Comparison of ENCODE assay signal across 15 cellular contexts in the genomic region with DNA sequence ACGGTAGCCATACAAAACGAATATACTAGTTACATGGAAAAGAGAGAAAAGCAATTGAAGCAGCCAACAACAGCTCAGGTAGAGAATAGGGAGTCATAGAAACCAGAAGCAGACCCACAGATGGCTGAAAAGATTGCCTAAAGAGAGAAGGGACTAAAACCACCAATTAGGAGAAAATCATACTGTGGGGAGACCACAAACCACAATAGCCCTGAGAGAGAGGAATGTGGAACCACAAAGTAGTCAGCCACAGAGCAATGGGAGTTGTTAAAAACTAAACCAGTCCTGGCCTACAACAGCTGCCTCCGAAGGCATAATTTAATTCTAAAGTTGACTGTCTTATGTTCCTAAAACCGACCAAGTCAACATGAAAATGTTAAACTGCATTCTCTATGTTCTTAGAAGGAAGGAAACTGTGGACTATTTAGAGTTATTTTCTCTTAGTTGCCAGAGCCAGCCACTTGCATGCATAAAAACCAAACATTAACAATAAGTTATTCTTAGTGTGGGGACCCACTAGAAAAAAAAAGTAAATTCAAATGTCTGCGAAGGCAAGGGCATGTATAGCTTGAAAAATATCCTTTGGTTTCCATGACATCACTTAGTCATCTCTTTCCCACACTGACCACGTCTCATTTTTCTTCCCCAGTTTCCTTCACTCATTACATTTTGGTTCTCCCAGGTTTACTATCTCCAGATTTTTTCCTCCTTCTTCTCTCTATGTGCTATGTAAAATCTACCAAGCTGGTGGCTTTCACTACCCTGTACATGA.
DNase-seq lines count a peak whose midpoint lies in the region; TF ChIP-seq lines count a peak whose summit lies in the region.
"Had no signal": no experiment of that assay in that cellular context is flagged by ENCODE, and none has a peak within 500 bp of the region (broad histone marks: within the 10 kb centered on the region; RNA-seq: fewer than 3 reads in every experiment).

No MANE protein-coding gene starts in this region.

- 76% methylated on average over 6 of the region's 6 CpGs for WGBS in esophagus muscularis mucosa

- H3K4me1 ChIP-seq in esophagus muscularis mucosa (peaks cover 0 to 1% (median under 1%) of the 10 kb centered on the region in 4 donors), colonic mucosa (no peaks in the 10 kb centered on the region)

- TF ChIP-seq POLR2A in esophagus muscularis mucosa (IDR thresholded peaks at IDR 0.05; ENCODE audit: low read depth) = no peak

- no peak for TF ChIP-seq EP300 in esophagus muscularis mucosa (IDR thresholded peaks at IDR 0.05)

- H3K27me3 ChIP-seq in esophagus muscularis mucosa (no peaks in the 10 kb centered on the region), colonic mucosa (no peaks in the 10 kb centered on the region)

- DNase-seq in NOMO-1 (lab: John Stamatoyannopoulos, UW; ENCODE audit: unreplicated experiment in 2 of 2) (peak; percentile 2 to 33), NOMO-1 treated with dmso at 0.1 percent for 144 hours (lab: John Stamatoyannopoulos, UW; ENCODE audit: unreplicated experiment) (no peak), NCI-H2107 treated with DMSO at 0.1 percent for 48 hours (lab: John Stamatoyannopoulos, UW; ENCODE audit: unreplicated experiment) (peak; percentile 99), astrocyte of the spinal cord (ENCODE audit: low read depth, low spot score) (peak; percentile 87), retinal pigment epithelial cell (ENCODE audit: low read depth) (peak; percentile 56), esophagus muscularis mucosa (ENCODE audit: extremely low spot score) (no peak), colonic mucosa (no peak), NCI-H524 (lab: John Stamatoyannopoulos, UW) (no peak)
- DNase-seq: 8988T; activated CD8-positive, alpha-beta memory T cell treated with anti-CD3 and anti-CD28 coated beads, Interleukin-2, amount 50 U/mL, for 48 hours; left ventricle myocardium inferior; NCI-H2171; nucleus accumbens; upper lobe of left lung; WERI-Rb-1 had no signal

- TF ChIP-seq CTCF in astrocyte of the spinal cord (IDR thresholded peaks at IDR 0.05; ENCODE audit: low read depth, low read length) (no peak), retinal pigment epithelial cell (conservative IDR thresholded peaks at IDR 0.05; ENCODE audit: low read depth, low read length) (no peak), esophagus muscularis mucosa (IDR thresholded peaks at IDR 0.05) (no peak), colonic mucosa (IDR thresholded peaks at IDR 0.05) (no peak)

- H3K36me3 ChIP-seq in esophagus muscularis mucosa = no peaks in the 10 kb centered on the region
- no peaks in the 10 kb centered on the region for H3K36me3 ChIP-seq in colonic mucosa
- H3K36me3 ChIP-seq: left ventricle myocardium inferior, upper lobe of left lung, WERI-Rb-1 had no signal

- in situ Hi-C loops in astrocyte of the spinal cord (cut with HindIII; ENCODE audit: low sequenced_read_pairs) = no loop called here

- H3K9me3 ChIP-seq in esophagus muscularis mucosa (no peaks in the 10 kb centered on the region), colonic mucosa (no peaks in the 10 kb centered on the region)
- H3K9me3 ChIP-seq: left ventricle myocardium inferior, upper lobe of left lung had no signal

- H3K4me3 ChIP-seq in astrocyte of the spinal cord (ENCODE audit: low read depth, low read length) (no peak overlapping the region), retinal pigment epithelial cell (ENCODE audit: low read length) (no peak overlapping the region), esophagus muscularis mucosa (no peak overlapping the region), colonic mucosa (no peak overlapping the region)
- H3K4me3 ChIP-seq: left ventricle myocardium inferior, upper lobe of left lung had no signal

- H3K27ac ChIP-seq in esophagus muscularis mucosa (replicated peaks in 1 of 4) = no peak overlapping the region
- no peak overlapping the region for H3K27ac ChIP-seq in colonic mucosa
- H3K27ac ChIP-seq: left ventricle myocardium inferior, upper lobe of left lung, WERI-Rb-1 had no signal

- H3K9ac ChIP-seq in colonic mucosa (ENCODE audit: low read depth in 2 of 2, low read length in 2 of 2) = no peak overlapping the region

- intact Hi-C loops in esophagus muscularis mucosa (cut with DNase I) (no loop called here), colonic mucosa (cut with DNase I) (no loop called here)

Comparison
In these comparisons a context has a peak if more than half of its experiments do, and no peak if none do; other contexts are left out.
1. DNase-seq: peak in NOMO-1 (2 of 2), NCI-H2107 treated with DMSO at 0.1 percent for 48 hours (single experiment), astrocyte of the spinal cord (single experiment) and retinal pigment epithelial cell (single experiment); none in NOMO-1 treated with dmso at 0.1 percent for 144 hours (single experiment), esophagus muscularis mucosa (single experiment), colonic mucosa (single experiment) and NCI-H524 (0 of 2).